Comparison of ENCODE assay signal across 1 cellular context in genomic region chr14:89349196-89350008, GRCh38.
TF ChIP-seq lines count a peak whose summit lies in the region.

No MANE protein-coding gene starts in this region.

TF ChIP-seq in GM23338, 12 proteins besides CTCF, POLR2A, EP300 and RAD21 (continued from another document):
- TF ChIP-seq ETS1 (IDR thresholded peaks at IDR 0.05) (no peak), CREB1 (CRISPR knock-in tag; IDR thresholded peaks at IDR 0.05; ENCODE audit: low read depth) (no peak), POLR2AphosphoS5 (IDR thresholded peaks at IDR 0.05; ENCODE audit: low read depth) (no peak), ZNF462 (CRISPR knock-in tag; IDR thresholded peaks at IDR 0.05) (no peak), EZH2phosphoT487 (IDR thresholded peaks at IDR 0.05; ENCODE audit: unreplicated experiment) (no peak), STAT1 (IDR thresholded peaks at IDR 0.05; ENCODE audit: unreplicated experiment) (no peak), ZNF114 (CRISPR knock-in tag; IDR thresholded peaks at IDR 0.05) (no peak), NANOG (IDR thresholded peaks at IDR 0.05; ENCODE audit: borderline replicate concordance) (no peak), ZNF331 (CRISPR knock-in tag; IDR thresholded peaks at IDR 0.05; ENCODE audit: low read depth) (no peak)
